Comparison of ENCODE assay signal across 21 cellular contexts in the genomic region with DNA sequence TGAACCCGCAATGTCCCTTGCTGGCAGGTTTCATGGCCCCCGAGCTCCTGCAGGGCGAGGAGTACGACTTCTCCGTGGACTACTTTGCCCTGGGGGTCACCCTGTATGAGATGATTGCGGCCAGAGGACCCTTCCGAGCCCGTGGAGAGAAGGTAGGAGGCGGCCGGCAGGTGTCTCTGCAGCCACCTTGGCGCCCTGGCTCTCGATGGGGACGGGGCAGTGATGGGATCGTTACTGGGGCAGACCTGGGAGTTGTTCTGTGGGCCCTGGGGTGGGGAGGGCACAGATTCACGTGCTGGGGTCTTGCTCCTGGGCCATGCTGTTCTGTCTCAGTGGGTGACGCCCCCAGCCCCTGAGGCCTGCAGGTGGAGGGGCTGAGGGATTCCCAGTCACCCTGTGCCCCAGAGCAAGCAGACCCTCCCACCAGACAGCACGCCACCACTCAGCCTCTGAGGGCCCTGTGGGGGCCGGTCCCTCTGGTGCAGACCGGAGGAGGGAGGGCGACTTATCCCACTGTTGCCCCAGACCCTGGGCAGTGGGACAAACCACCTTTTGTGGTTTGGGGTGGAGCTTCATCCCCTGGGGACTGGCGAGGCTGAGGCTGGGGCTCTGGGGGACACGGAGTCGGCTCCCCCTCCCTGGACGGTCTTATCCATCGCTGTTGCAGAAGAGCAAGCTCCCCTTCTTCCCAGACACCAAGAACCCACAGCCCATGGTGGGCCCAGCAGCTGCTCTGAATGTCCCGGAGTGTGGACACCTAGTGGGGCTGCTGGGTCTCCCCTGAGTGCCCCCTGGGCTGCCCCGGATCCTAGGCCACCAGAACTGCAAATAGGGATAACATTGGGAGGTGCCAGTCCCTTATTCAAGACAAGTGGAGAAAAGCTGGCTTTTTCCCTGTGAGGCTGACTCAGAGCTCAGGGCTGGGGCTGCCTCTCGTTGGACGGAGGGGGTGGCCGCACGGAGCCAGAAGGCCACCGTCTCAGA.
"Had no signal": no experiment of that assay in that cellular context is flagged by ENCODE, and none has a peak within 500 bp of the region (broad histone marks: within the 10 kb centered on the region; RNA-seq: fewer than 3 reads in every experiment).

No MANE protein-coding gene starts in this region.

- H3K27ac Mint-ChIP-seq: activated CD4-positive, alpha-beta T cell treated with anti-CD3 and anti-CD28 coated beads, Interleukin-2, amount 10 ng/mL, durations not matched to agents 24 days and 14 days; activated naive CD4-positive, alpha-beta T cell treated with anti-CD3 and anti-CD28 coated beads, Interleukin-2, amount 10 ng/mL, durations not matched to agents 7 days and 5 days; activated naive CD8-positive, alpha-beta T cell treated with anti-CD3 and anti-CD28 coated beads, Interleukin-2, amount 50 U/mL, for 24 hours; natural killer cell; stimulated activated effector memory CD8-positive, alpha-beta T cell treated with anti-CD3 and anti-CD28 coated beads, Interleukin-12 subunit alpha, Interleukin-12 subunit beta, amount 100 ng/mL, for 72 hours had no signal

- H3K27ac ChIP-seq: ascending aorta, coronary artery, gastroesophageal sphincter, heart left ventricle, neutrophil, pancreas, thoracic aorta, upper lobe of left lung had no signal

- H3K4me2 ChIP-seq: smooth muscle cell had no signal

- FAIRE-seq: pancreas had no signal

- H3K36me3 ChIP-seq: ascending aorta, gastroesophageal sphincter, heart left ventricle, neutrophil, pancreas, thoracic aorta, upper lobe of left lung had no signal

- H3K27me3 ChIP-seq: gastroesophageal sphincter, pancreas had no signal

- H3K9me3 ChIP-seq: ascending aorta, gastroesophageal sphincter, heart left ventricle, neutrophil, pancreas, thoracic aorta, upper lobe of left lung had no signal

- H3K4me1 Mint-ChIP-seq: activated CD4-positive, alpha-beta T cell treated with anti-CD3 and anti-CD28 coated beads, Interleukin-2, amount 10 ng/mL, durations not matched to agents 24 days and 14 days; activated naive CD4-positive, alpha-beta T cell treated with anti-CD3 and anti-CD28 coated beads, Interleukin-2, amount 10 ng/mL, durations not matched to agents 7 days and 5 days; activated naive CD8-positive, alpha-beta T cell treated with anti-CD3 and anti-CD28 coated beads, Interleukin-2, amount 50 U/mL, for 24 hours; central memory CD8-positive, alpha-beta T cell; stimulated activated effector memory CD8-positive, alpha-beta T cell treated with anti-CD3 and anti-CD28 coated beads, Interleukin-12 subunit alpha, Interleukin-12 subunit beta, amount 100 ng/mL, for 72 hours had no signal

- H3K4me1 ChIP-seq: ascending aorta, pancreas, upper lobe of left lung had no signal

- H3K9me3 Mint-ChIP-seq: activated naive CD8-positive, alpha-beta T cell treated with anti-CD3 and anti-CD28 coated beads, Interleukin-2, amount 50 U/mL, for 24 hours; activated T-cell treated with anti-CD3 and anti-CD28 coated beads, Interleukin-2, amount 50 U/mL, for 4 hours; central memory CD8-positive, alpha-beta T cell; natural killer cell; stimulated activated effector memory CD8-positive, alpha-beta T cell treated with anti-CD3 and anti-CD28 coated beads, Interleukin-12 subunit alpha, Interleukin-12 subunit beta, amount 100 ng/mL, for 72 hours had no signal

- H3K4me3 ChIP-seq: ascending aorta, coronary artery, gastroesophageal sphincter, heart left ventricle, pancreas, smooth muscle cell, thoracic aorta, upper lobe of left lung had no signal

- DNase-seq: activated CD4-positive, alpha-beta T cell treated with anti-CD3 and anti-CD28 coated beads, Interleukin-2, amount 10 ng/mL, durations not matched to agents 24 days and 14 days; activated CD4-positive, CD25-positive, alpha-beta regulatory T cell; activated CD8-positive, alpha-beta memory T cell treated with anti-CD3 and anti-CD28 coated beads, Interleukin-2, amount 50 U/mL, for 4 hours; activated naive CD4-positive, alpha-beta T cell treated with anti-CD3 and anti-CD28 coated beads, Interleukin-2, amount 10 ng/mL, durations not matched to agents 7 days and 5 days; activated naive CD8-positive, alpha-beta T cell treated with anti-CD3 and anti-CD28 coated beads, Interleukin-2, amount 50 U/mL, for 24 hours; activated T-cell treated with anti-CD3 and anti-CD28 coated beads, Interleukin-2, amount 50 U/mL, for 4 hours; kidney glomerular epithelial cell; natural killer cell; stimulated activated CD4-positive, alpha-beta T cell treated with anti-CD3 and anti-CD28 coated beads, Interleukin-4, amount 100 ng/mL, for 24 hours; T1000; upper lobe of left lung had no signal

- H3K4me3 Mint-ChIP-seq: activated CD4-positive, alpha-beta T cell treated with anti-CD3 and anti-CD28 coated beads, Interleukin-2, amount 10 ng/mL, durations not matched to agents 24 days and 14 days; activated naive CD4-positive, alpha-beta T cell treated with anti-CD3 and anti-CD28 coated beads, Interleukin-2, amount 10 ng/mL, durations not matched to agents 7 days and 5 days; activated naive CD8-positive, alpha-beta T cell treated with anti-CD3 and anti-CD28 coated beads, Interleukin-2, amount 50 U/mL, for 24 hours; activated T-cell treated with anti-CD3 and anti-CD28 coated beads, Interleukin-2, amount 50 U/mL, for 4 hours; central memory CD8-positive, alpha-beta T cell; natural killer cell; stimulated activated effector memory CD8-positive, alpha-beta T cell treated with anti-CD3 and anti-CD28 coated beads, Interleukin-12 subunit alpha, Interleukin-12 subunit beta, amount 100 ng/mL, for 72 hours had no signal

- H3K36me3 Mint-ChIP-seq: activated naive CD4-positive, alpha-beta T cell treated with anti-CD3 and anti-CD28 coated beads, Interleukin-2, amount 10 ng/mL, durations not matched to agents 7 days and 5 days; natural killer cell; stimulated activated effector memory CD8-positive, alpha-beta T cell treated with anti-CD3 and anti-CD28 coated beads, Interleukin-12 subunit alpha, Interleukin-12 subunit beta, amount 100 ng/mL, for 72 hours had no signal
